In genomic region chr13:105805866-105806265, GRCh38 we compare ENCODE assay signal across 31 cellular contexts.
"Had no signal": no experiment of that assay in that cellular context is flagged by ENCODE, and none has a peak within 500 bp of the region (broad histone marks: within the 10 kb centered on the region; RNA-seq: fewer than 3 reads in every experiment).

No MANE protein-coding gene starts in this region.

- H3K27ac ChIP-seq: ascending aorta, esophagus muscularis mucosa, foreskin keratinocyte, gastrocnemius medialis, heart left ventricle had no signal

- H3K4me1 Mint-ChIP-seq: activated CD4-positive, alpha-beta T cell treated with anti-CD3 and anti-CD28 coated beads for 36 hours; activated CD4-positive, alpha-beta T cell treated with anti-CD3 and anti-CD28 coated beads, Interleukin-2, amount 10 ng/mL, durations not matched to agents 24 days and 14 days; activated CD8-positive, alpha-beta memory T cell treated with anti-CD3 and anti-CD28 coated beads, Interleukin-2, amount 10 ng/mL, durations not matched to agents 7 days and 5 days; activated naive CD4-positive, alpha-beta T cell treated with anti-CD3 and anti-CD28 coated beads, Interleukin-2, amount 50 U/mL, for 24 hours; activated naive CD8-positive, alpha-beta T cell treated with anti-CD3 and anti-CD28 coated beads for 36 hours; activated naive CD8-positive, alpha-beta T cell treated with anti-CD3 and anti-CD28 coated beads, Interleukin-2, amount 50 U/mL, for 24 hours; brain; central memory CD8-positive, alpha-beta T cell had no signal

- H3K27ac Mint-ChIP-seq: activated CD4-positive, alpha-beta memory T cell treated with anti-CD3 and anti-CD28 coated beads for 36 hours; activated CD4-positive, alpha-beta T cell treated with anti-CD3 and anti-CD28 coated beads for 36 hours; activated CD4-positive, alpha-beta T cell treated with anti-CD3 and anti-CD28 coated beads, Interleukin-2, amount 10 ng/mL, durations not matched to agents 24 days and 14 days; activated CD8-positive, alpha-beta memory T cell treated with anti-CD3 and anti-CD28 coated beads, Interleukin-2, amount 10 ng/mL, durations not matched to agents 7 days and 5 days; activated CD8-positive, alpha-beta T cell treated with anti-CD3 and anti-CD28 coated beads, Interleukin-2, amount 10 ng/mL, durations not matched to agents 7 days and 5 days; activated naive CD4-positive, alpha-beta T cell treated with anti-CD3 and anti-CD28 coated beads for 36 hours; activated naive CD4-positive, alpha-beta T cell treated with anti-CD3 and anti-CD28 coated beads, Interleukin-2, amount 50 U/mL, for 24 hours; activated naive CD8-positive, alpha-beta T cell treated with anti-CD3 and anti-CD28 coated beads for 36 hours; activated naive CD8-positive, alpha-beta T cell treated with anti-CD3 and anti-CD28 coated beads, Interleukin-2, amount 50 U/mL, for 24 hours; activated T-helper 1 cell treated with anti-CD3 and anti-CD28 coated beads, Interleukin-12 subunit alpha, Interleukin-12 subunit beta, Interleukin-2, Interleukin-4 antibody, amounts not matched to agents 30 ng/mL and 10 ng/mL and 1 ng/mL, durations not matched to agents 14 hours and 24 hours and 36 hours; activated T-helper 2 cell treated with anti-CD3 and anti-CD28 coated beads, Interferon-gamma antibody, Interleukin-2, Interleukin-4, amounts not matched to agents 10 μg/mL and 5 μg/mL and 100 μg/mL, durations not matched to agents 14 hours and 24 hours and 36 hours; brain; effector memory CD8-positive, alpha-beta T cell had no signal

- H3K4me3 Mint-ChIP-seq: activated CD4-positive, alpha-beta memory T cell treated with anti-CD3 and anti-CD28 coated beads for 36 hours; activated CD4-positive, alpha-beta T cell treated with anti-CD3 and anti-CD28 coated beads for 36 hours; activated CD4-positive, alpha-beta T cell treated with anti-CD3 and anti-CD28 coated beads, Interleukin-2, amount 10 ng/mL, durations not matched to agents 24 days and 14 days; activated CD8-positive, alpha-beta memory T cell treated with anti-CD3 and anti-CD28 coated beads, Interleukin-2, amount 10 ng/mL, durations not matched to agents 7 days and 5 days; activated CD8-positive, alpha-beta T cell treated with anti-CD3 and anti-CD28 coated beads, Interleukin-2, amount 10 ng/mL, durations not matched to agents 7 days and 5 days; activated naive CD4-positive, alpha-beta T cell treated with anti-CD3 and anti-CD28 coated beads for 36 hours; activated naive CD4-positive, alpha-beta T cell treated with anti-CD3 and anti-CD28 coated beads, Interleukin-2, amount 50 U/mL, for 24 hours; activated naive CD8-positive, alpha-beta T cell treated with anti-CD3 and anti-CD28 coated beads for 36 hours; activated naive CD8-positive, alpha-beta T cell treated with anti-CD3 and anti-CD28 coated beads, Interleukin-2, amount 50 U/mL, for 24 hours; activated T-helper 1 cell treated with anti-CD3 and anti-CD28 coated beads, Interleukin-12 subunit alpha, Interleukin-12 subunit beta, Interleukin-2, Interleukin-4 antibody, amounts not matched to agents 30 ng/mL and 10 ng/mL and 1 ng/mL, durations not matched to agents 14 hours and 24 hours and 36 hours; brain; central memory CD8-positive, alpha-beta T cell; effector memory CD8-positive, alpha-beta T cell had no signal

- H3K27me3 ChIP-seq: ascending aorta, esophagus muscularis mucosa, foreskin keratinocyte, gastrocnemius medialis, heart left ventricle had no signal

- H3K36me3 Mint-ChIP-seq: activated CD4-positive, alpha-beta memory T cell treated with anti-CD3 and anti-CD28 coated beads for 36 hours; activated CD8-positive, alpha-beta memory T cell treated with anti-CD3 and anti-CD28 coated beads, Interleukin-2, amount 10 ng/mL, durations not matched to agents 7 days and 5 days; activated naive CD4-positive, alpha-beta T cell treated with anti-CD3 and anti-CD28 coated beads, Interleukin-2, amount 50 U/mL, for 24 hours; activated naive CD8-positive, alpha-beta T cell treated with anti-CD3 and anti-CD28 coated beads for 36 hours; brain had no signal

- H3K9me3 ChIP-seq: ascending aorta, esophagus muscularis mucosa, gastrocnemius medialis, heart left ventricle had no signal

- H3K4me1 ChIP-seq: gastrocnemius medialis, heart left ventricle had no signal

- H3K4me3 ChIP-seq: ascending aorta, esophagus muscularis mucosa, gastrocnemius medialis, heart left ventricle had no signal

- DNase-seq: activated CD4-positive, alpha-beta memory T cell treated with anti-CD3 and anti-CD28 coated beads for 36 hours; activated CD4-positive, alpha-beta T cell treated with anti-CD3 and anti-CD28 coated beads for 36 hours; activated CD4-positive, alpha-beta T cell treated with anti-CD3 and anti-CD28 coated beads, Interleukin-2, amount 10 ng/mL, durations not matched to agents 24 days and 14 days; activated CD4-positive, CD25-positive, alpha-beta regulatory T cell; activated CD4-positive, CD25-positive, alpha-beta regulatory T cell treated with anti-CD3 and anti-CD28 coated beads, Interleukin-2, amount 50 U/mL, for 72 hours; activated CD8-positive, alpha-beta memory T cell treated with anti-CD3 and anti-CD28 coated beads, Interleukin-2, amount 10 ng/mL, durations not matched to agents 7 days and 5 days; activated CD8-positive, alpha-beta memory T cell treated with anti-CD3 and anti-CD28 coated beads, Interleukin-2, amount 50 U/mL, for 4 hours; activated CD8-positive, alpha-beta T cell treated with anti-CD3 and anti-CD28 coated beads, Interleukin-2, amount 10 ng/mL, durations not matched to agents 7 days and 5 days; activated effector memory CD4-positive, alpha-beta T cell treated with anti-CD3 and anti-CD28 coated beads, Interleukin-2, amount 50 U/mL, for 16 hours; activated naive CD4-positive, alpha-beta T cell treated with anti-CD3 and anti-CD28 coated beads for 36 hours; activated naive CD8-positive, alpha-beta T cell treated with anti-CD3 and anti-CD28 coated beads for 36 hours; activated naive CD8-positive, alpha-beta T cell treated with anti-CD3 and anti-CD28 coated beads, Interleukin-2, amount 50 U/mL, for 24 hours; activated T-cell treated with anti-CD3 and anti-CD28 coated beads, Interleukin-2, amount 50 U/mL, for 1 hour; activated T-cell treated with anti-CD3 and anti-CD28 coated beads, Interleukin-2, amount 50 U/mL, for 48 hours; cortex of kidney; dermis blood vessel endothelial cell; effector CD4-positive, alpha-beta T cell; effector memory CD8-positive, alpha-beta T cell; erythroblast; gastrocnemius medialis; glutamatergic neuron; heart left ventricle; T-helper 2 cell had no signal

- ATAC-seq: activated CD4-positive, alpha-beta T cell treated with anti-CD3 and anti-CD28 coated beads for 36 hours; activated CD8-positive, alpha-beta memory T cell treated with anti-CD3 and anti-CD28 coated beads, Interleukin-2, amount 10 ng/mL, durations not matched to agents 7 days and 5 days; activated CD8-positive, alpha-beta T cell treated with anti-CD3 and anti-CD28 coated beads, Interleukin-2, amount 10 ng/mL, durations not matched to agents 7 days and 5 days; activated naive CD8-positive, alpha-beta T cell treated with anti-CD3 and anti-CD28 coated beads, Interleukin-2, amount 50 U/mL, for 24 hours; effector memory CD8-positive, alpha-beta T cell; foreskin keratinocyte; gastrocnemius medialis; heart left ventricle had no signal

- H3K36me3 ChIP-seq: ascending aorta, esophagus muscularis mucosa, gastrocnemius medialis, heart left ventricle had no signal

- H3K27me3 Mint-ChIP-seq: activated CD4-positive, alpha-beta memory T cell treated with anti-CD3 and anti-CD28 coated beads for 36 hours; activated CD4-positive, alpha-beta T cell treated with anti-CD3 and anti-CD28 coated beads for 36 hours; activated CD4-positive, alpha-beta T cell treated with anti-CD3 and anti-CD28 coated beads, Interleukin-2, amount 10 ng/mL, durations not matched to agents 24 days and 14 days; activated CD8-positive, alpha-beta memory T cell treated with anti-CD3 and anti-CD28 coated beads, Interleukin-2, amount 10 ng/mL, durations not matched to agents 7 days and 5 days; activated naive CD4-positive, alpha-beta T cell treated with anti-CD3 and anti-CD28 coated beads, Interleukin-2, amount 50 U/mL, for 24 hours; activated naive CD8-positive, alpha-beta T cell treated with anti-CD3 and anti-CD28 coated beads for 36 hours; activated naive CD8-positive, alpha-beta T cell treated with anti-CD3 and anti-CD28 coated beads, Interleukin-2, amount 50 U/mL, for 24 hours; central memory CD8-positive, alpha-beta T cell; effector memory CD8-positive, alpha-beta T cell had no signal

- H3K9me3 Mint-ChIP-seq: activated CD4-positive, alpha-beta memory T cell treated with anti-CD3 and anti-CD28 coated beads for 36 hours; activated CD4-positive, alpha-beta T cell treated with anti-CD3 and anti-CD28 coated beads, Interleukin-2, amount 10 ng/mL, durations not matched to agents 24 days and 14 days; activated naive CD8-positive, alpha-beta T cell treated with anti-CD3 and anti-CD28 coated beads for 36 hours; activated T-helper 1 cell treated with anti-CD3 and anti-CD28 coated beads, Interleukin-12 subunit alpha, Interleukin-12 subunit beta, Interleukin-2, Interleukin-4 antibody, amounts not matched to agents 30 ng/mL and 10 ng/mL and 1 ng/mL, durations not matched to agents 14 hours and 24 hours and 36 hours; activated T-helper 2 cell treated with anti-CD3 and anti-CD28 coated beads, Interferon-gamma antibody, Interleukin-2, Interleukin-4, amounts not matched to agents 10 μg/mL and 5 μg/mL and 100 μg/mL, durations not matched to agents 14 hours and 24 hours and 36 hours had no signal
